ENCODE assay signal across 9 cellular contexts in genomic region chr1:5637171-5637570, GRCh38.
A peak's percentile ranks its signal among the peaks of the same experiment; 100 is the strongest.
DNase-seq lines count a peak whose midpoint lies in the region; ATAC-seq and TF ChIP-seq lines count a peak whose summit lies in the region.
"Had no signal": no experiment of that assay in that cellular context is flagged by ENCODE, and none has a peak within 500 bp of the region (broad histone marks: within the 10 kb centered on the region; RNA-seq: fewer than 3 reads in every experiment).

No MANE protein-coding gene starts in this region.

- H3K36me3 Mint-ChIP-seq in Calu3 (ENCODE audit: insufficient read depth, unreplicated experiment) (no peaks in the 10 kb centered on the region), H9 (ENCODE audit: insufficient read depth in 1 of 3, low read depth in 3 of 3) (peaks cover 0 to 5% (median 3%) of the 10 kb centered on the region in 3 experiments; a peak in 3 of 7 replicates)
- H3K36me3 Mint-ChIP-seq: mesothelial cell of epicardium had no signal

- BruUV-seq in Calu3 (replicated peaks; lab: Mats Ljungman, UMichigan), result no TSS peak

- H3K4me1 Mint-ChIP-seq in Calu3 (ENCODE audit: low read depth, unreplicated experiment) (no peaks in the 10 kb centered on the region), H9 (peaks cover 5 to 6% of the 10 kb centered on the region in 2 experiments)
- H3K4me1 Mint-ChIP-seq: mesothelial cell of epicardium had no signal

- H4K5ac ChIP-seq in H9 (ENCODE audit: insufficient read length, low read depth, low read length), result no peak overlapping the region

- no peak overlapping the region for H2BK12ac ChIP-seq in H9 (ENCODE audit: insufficient read length, low read depth, low read length)

- no peaks in the 10 kb centered on the region for H3K79me1 ChIP-seq in H9 (ENCODE audit: insufficient read depth, low read depth, low read length, poor library complexity, severe bottlenecking)

- H3K23me2 ChIP-seq in H9 (ENCODE audit: insufficient read length, low read depth, low read length, poor library complexity, severe bottlenecking), result no peaks in the 10 kb centered on the region

- H3K4ac ChIP-seq in H9 (ENCODE audit: low read depth, low read length), result no peak overlapping the region

- H3K27me3 Mint-ChIP-seq in Calu3 (ENCODE audit: unreplicated experiment), result peaks cover 45% of the 10 kb centered on the region
- H3K27me3 Mint-ChIP-seq in H9 (ENCODE audit: low read depth), result no peaks in the 10 kb centered on the region

- no peak overlapping the region for H2AK5ac ChIP-seq in H9 (ENCODE audit: insufficient read length, low read length)

- ATAC-seq in GM18867 (IDR thresholded peaks at IDR 0.05; ENCODE audit: unreplicated experiment) (no peak), GM18498 (IDR thresholded peaks at IDR 0.05; ENCODE audit: unreplicated experiment) (no peak)

- no peaks in the 10 kb centered on the region for H3K4me1 ChIP-seq in H9 (ENCODE audit: insufficient read depth, low read length)

- TF ChIP-seq CTCF in Calu3 (IDR thresholded peaks at IDR 0.05; ENCODE audit: unreplicated experiment) (no peak), H9 (conservative IDR thresholded peaks at IDR 0.05) (peak; percentile 62)

- CTCF ChIA-PET in Calu3 (lab: Charles Lee), result no interaction called here

- no peak overlapping the region for H2AFZ ChIP-seq in H9 (ENCODE audit: low read length)

- no peak overlapping the region for H3K56ac ChIP-seq in H9 (ENCODE audit: insufficient read length, low read depth, low read length)

- H3K27ac Mint-ChIP-seq in Calu3 (ENCODE audit: unreplicated experiment) (no peak overlapping the region), H9 (no peak overlapping the region)
- H3K27ac Mint-ChIP-seq: mesothelial cell of epicardium had no signal

- no peak overlapping the region for H2BK15ac ChIP-seq in H9 (ENCODE audit: low read depth, low read length)

- H3K27me3 ChIP-seq in H9 (ENCODE audit: insufficient read depth, low read length), result no peaks in the 10 kb centered on the region

- no peak overlapping the region for H2BK5ac ChIP-seq in H9 (ENCODE audit: insufficient read length, low read length)

- H3K79me2 ChIP-seq in H9 (ENCODE audit: insufficient read depth, low read length), result no peaks in the 10 kb centered on the region

- H3K23ac ChIP-seq in H9 (ENCODE audit: insufficient read length, low read depth, low read length), result no peak overlapping the region

- H4K91ac ChIP-seq in H9 (ENCODE audit: insufficient read length, low read depth, low read length), result no peak overlapping the region

- H3K9ac ChIP-seq in H9 (ENCODE audit: extremely low read depth, insufficient read length, low read length), result no peak overlapping the region

- H3T11ph ChIP-seq in H9 (ENCODE audit: low read length), result no peak overlapping the region

- no peak overlapping the region for H4K8ac ChIP-seq in H9 (replicated peaks; ENCODE audit: insufficient read length, low read depth, low read length)

- H3K14ac ChIP-seq in H9 (ENCODE audit: insufficient read depth, low read length), result no peak overlapping the region

- H3K9me3 Mint-ChIP-seq in Calu3 (ENCODE audit: low read depth, unreplicated experiment) (peaks cover 8% of the 10 kb centered on the region), H9 (peaks cover 4 to 9% of the 10 kb centered on the region in 2 experiments; a peak in 3 of 5 replicates)

- peak; percentile 19 for DNase-seq in Calu3
- no peak for DNase-seq in H9
- peak; percentile 12 for DNase-seq in T-helper 9 cell
- peak in 31 of 42 donors; percentile 17 to 80 (median 47) for DNase-seq in head of caudate nucleus
- no peak for DNase-seq in NOMO-1 (lab: John Stamatoyannopoulos, UW; ENCODE audit: unreplicated experiment in 2 of 2)
- DNase-seq in NCI-H510A treated with DMSO at 0.1 percent for 48 hours (lab: John Stamatoyannopoulos, UW), result no peak

- no peak overlapping the region for H3K18ac ChIP-seq in H9 (ENCODE audit: insufficient read length, low read depth, low read length)

- H3K27ac ChIP-seq in H9 (ENCODE audit: insufficient read length, low read depth, low read length), result no peak overlapping the region

- no peaks in the 10 kb centered on the region for H4K20me1 ChIP-seq in H9 (ENCODE audit: control insufficient read depth, insufficient read depth, insufficient read length)

- H3K4me3 Mint-ChIP-seq in Calu3 (ENCODE audit: low read depth, unreplicated experiment), result no peak overlapping the region
- no peak overlapping the region for H3K4me3 Mint-ChIP-seq in H9
- H3K4me3 Mint-ChIP-seq: mesothelial cell of epicardium had no signal

- intact Hi-C loops in Calu3 (cut with micrococcal nuclease; ENCODE audit: unreplicated experiment) (no loop called here), head of caudate nucleus (cut with DNase I) (no loop called here)

- no peak overlapping the region for H3K4me2 ChIP-seq in H9 (ENCODE audit: insufficient read depth, insufficient read length, low read length)

- no CpG with 5 or more reads among the region's 2 CpGs for WGBS in H9 (ENCODE audit: extremely low coverage, insufficient read length, low lambda C conversion rate)

- no peaks in the 10 kb centered on the region for H3K9me3 ChIP-seq in H9 (ENCODE audit: control insufficient read depth, low read depth, low read length)

- H2BK120ac ChIP-seq in H9 (ENCODE audit: low read depth, low read length, poor library complexity, severe bottlenecking), result no peak overlapping the region

- no peak overlapping the region for H2BK20ac ChIP-seq in H9 (ENCODE audit: low read depth, low read length, poor library complexity, severe bottlenecking)

Comparison
In these comparisons a context has a peak if more than half of its experiments do, and no peak if none do; other contexts are left out.
1. DNase-seq: peak in Calu3 (single experiment), T-helper 9 cell (single experiment) and head of caudate nucleus (31 of 42); none in H9 (single experiment), NOMO-1 (0 of 2) and NCI-H510A treated with DMSO at 0.1 percent for 48 hours (single experiment).